ENCODE assay signal across 8 cellular contexts in the genomic region with DNA sequence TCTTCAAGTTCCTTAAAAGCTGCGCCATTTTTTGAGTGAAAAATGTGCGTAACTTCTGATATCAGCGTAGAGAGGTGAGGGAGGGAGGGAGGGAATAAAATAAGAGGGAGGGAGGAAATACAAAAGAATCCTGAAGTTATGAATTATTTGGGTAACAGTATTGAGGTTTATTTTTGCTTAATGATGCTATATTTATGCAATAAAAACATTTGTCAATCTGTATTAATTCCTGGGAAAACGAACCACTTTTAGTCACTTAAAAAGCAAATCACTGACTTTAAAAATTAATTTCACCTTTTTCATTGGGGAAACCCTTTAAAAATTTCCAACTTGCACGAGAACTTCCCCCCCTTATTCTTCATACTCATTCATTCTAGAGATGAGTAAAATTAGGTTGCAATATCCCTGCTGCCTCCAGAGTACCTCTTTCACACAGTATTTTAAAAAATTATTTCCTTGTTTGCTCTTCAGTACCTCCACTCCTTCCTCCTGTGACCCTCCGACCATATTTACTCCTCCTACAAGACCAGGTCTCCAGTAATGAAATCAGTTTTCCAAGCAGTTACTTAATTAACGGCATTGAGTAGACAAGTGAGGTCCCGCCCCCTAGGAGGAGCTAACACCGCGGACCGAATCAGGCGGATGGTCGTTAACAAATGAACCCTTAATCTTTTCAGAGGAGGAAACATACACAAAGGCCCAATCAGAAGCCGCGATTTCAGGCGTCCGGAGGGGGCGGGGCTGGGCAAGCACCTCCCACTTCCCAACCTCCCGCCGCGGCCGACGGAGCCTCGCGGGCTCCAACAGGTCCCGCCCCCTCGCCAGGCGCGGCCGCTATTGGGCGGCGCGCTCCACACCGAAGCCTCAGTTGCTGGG. TPM values are rescaled to one million over a fixed set of nuclear protein-coding genes. Genes with fewer than 3 reads are reported as not detected.
DNase-seq lines count a peak whose midpoint lies in the region; ATAC-seq and TF ChIP-seq lines count a peak whose summit lies in the region.

No MANE protein-coding gene starts in this region.

- H3K9me3 ChIP-seq in T-helper 17 cell (ENCODE audit: control insufficient read depth, low read length, poor library complexity, severe bottlenecking) (no peaks in the 10 kb centered on the region), hepatocyte (ENCODE audit: low read depth) (no peaks in the 10 kb centered on the region)

- H2AFZ ChIP-seq in hepatocyte, result peak overlapping the region; percentile 42

- H3K4me1 ChIP-seq in hepatocyte (ENCODE audit: insufficient read depth) (no peaks in the 10 kb centered on the region), rectal smooth muscle tissue (ENCODE audit: control insufficient read depth, insufficient read depth, low read length) (peaks cover 5% of the 10 kb centered on the region)

- H3K27me3 ChIP-seq in hepatocyte (no peaks in the 10 kb centered on the region), rectal smooth muscle tissue (ENCODE audit: control insufficient read depth, insufficient read depth, low read length) (no peaks in the 10 kb centered on the region)

- H3K27ac ChIP-seq in hepatocyte (peak overlapping the region; percentile 7), rectal smooth muscle tissue (ENCODE audit: low read depth, low read length) (no peak overlapping the region)

- no peaks in the 10 kb centered on the region for H3K9me2 ChIP-seq in hepatocyte (replicated peaks; ENCODE audit: insufficient read depth)

- no peak for TF ChIP-seq CTCF in GM13977 (IDR thresholded peaks at IDR 0.05; ENCODE audit: extremely low read depth, insufficient read depth, missing control alignments)
- peak; percentile 19 for TF ChIP-seq CTCF in astrocyte of the cerebellum (IDR thresholded peaks at IDR 0.05; ENCODE audit: low read depth, low read length, missing control alignments)
- TF ChIP-seq CTCF in hepatocyte (IDR thresholded peaks at IDR 0.05; ENCODE audit: poor library complexity), result peak; percentile 12

- H3K79me2 ChIP-seq in hepatocyte, result peaks cover 34% of the 10 kb centered on the region

- H3K27ac Mint-ChIP-seq in T-helper 17 cell, result no peak overlapping the region

- peak; percentile 86 for ATAC-seq in HG02938 (IDR thresholded peaks at IDR 0.05; ENCODE audit: unreplicated experiment)
- peak; percentile 87 for ATAC-seq in T-helper 17 cell

- H3K9ac ChIP-seq in rectal smooth muscle tissue (ENCODE audit: low read length), result no peak overlapping the region

- no peaks in the 10 kb centered on the region for H3K36me3 ChIP-seq in hepatocyte (replicated peaks; ENCODE audit: insufficient read depth, low read depth)
- no peaks in the 10 kb centered on the region for H3K36me3 ChIP-seq in rectal smooth muscle tissue (ENCODE audit: control insufficient read depth, insufficient read depth, low read length)

- H3K27me3 Mint-ChIP-seq in T-helper 17 cell, result no peaks in the 10 kb centered on the region

- H3K4me1 Mint-ChIP-seq in T-helper 17 cell, result peaks cover 15% of the 10 kb centered on the region

- in situ Hi-C loops in GM13977 (cut with MboI; ENCODE audit: low pct_unique_long_range_greater_than_20kb, low sequenced_read_pairs, unreplicated experiment) (loop anchor here (25.0 kb wide), 1 partner anchor 278 kb away; no protein-coding TSS in a partner anchor), astrocyte of the cerebellum (cut with HindIII; ENCODE audit: low sequenced_read_pairs) (no loop called here)

- H3K4me2 ChIP-seq in hepatocyte, result peak overlapping the region; percentile 70

- H4K20me1 ChIP-seq in hepatocyte (ENCODE audit: insufficient read depth, poor library complexity, severe bottlenecking), result peaks cover 10% of the 10 kb centered on the region

- WGBS in hepatocyte (ENCODE audit: low lambda C conversion rate, missing lambda C conversion rate), result 7% methylated on average over 33 of the region's 34 CpGs

- peak overlapping the region; percentile 96 for H3K4me3 Mint-ChIP-seq in T-helper 17 cell

- peak overlapping the region; percentile 42 for H3K4me3 ChIP-seq in astrocyte of the cerebellum (ENCODE audit: low read depth, low read length)
- peak overlapping the region; percentile 24 for H3K4me3 ChIP-seq in hepatocyte
- H3K4me3 ChIP-seq in rectal smooth muscle tissue (ENCODE audit: low read length), result peak overlapping the region; percentile 74

- DNase-seq in GM13977 (ENCODE audit: low spot score) (peak; percentile 97), NCI-H1694 (lab: John Stamatoyannopoulos, UW) (peak; percentile 96), T-helper 17 cell (peak in 1 of 3 donors; percentile 97), astrocyte of the cerebellum (ENCODE audit: low read depth) (peak; percentile 95), hepatocyte (ENCODE audit: low spot score) (peak; percentile 99), glomerular visceral epithelial cell (ENCODE audit: extremely low spot score) (no peak)

- H3K36me3 Mint-ChIP-seq in T-helper 17 cell (ENCODE audit: low read depth), result no peaks in the 10 kb centered on the region

RNA-seq across cellular contexts. Expression of gene TRIM24, which starts 0.5 kb away (rescaled TPM):
- total RNA-seq in T-helper 17 cell (10 to 100 TPM; 14.3 to 16.6 TPM), hepatocyte (63.1 and 64.1 TPM in 2 replicates)
- polyA plus RNA-seq in hepatocyte, result 46.8 and 47.8 TPM in 2 replicates

Comparison
In these comparisons a context has a peak if more than half of its experiments do, and no peak if none do; other contexts are left out.
1. H3K4me3 ChIP-seq: peak in every context shown above with its lines; median percentile 74 in rectal smooth muscle tissue; 42 in astrocyte of the cerebellum; 24 in hepatocyte.